ENCODE assay signal across 1 cellular context in genomic region chr4:186137193-186137792, GRCh38.
TF ChIP-seq lines count a peak whose summit lies in the region.

No MANE protein-coding gene starts in this region.

TF ChIP-seq in GM23338, 12 proteins besides CTCF, POLR2A, EP300 and RAD21 (continued from another document):
- no peak for TF ChIP-seq ZNF462 (CRISPR knock-in tag; IDR thresholded peaks at IDR 0.05)
